Comparison of ENCODE assay signal across 15 cellular contexts in the genomic region with DNA sequence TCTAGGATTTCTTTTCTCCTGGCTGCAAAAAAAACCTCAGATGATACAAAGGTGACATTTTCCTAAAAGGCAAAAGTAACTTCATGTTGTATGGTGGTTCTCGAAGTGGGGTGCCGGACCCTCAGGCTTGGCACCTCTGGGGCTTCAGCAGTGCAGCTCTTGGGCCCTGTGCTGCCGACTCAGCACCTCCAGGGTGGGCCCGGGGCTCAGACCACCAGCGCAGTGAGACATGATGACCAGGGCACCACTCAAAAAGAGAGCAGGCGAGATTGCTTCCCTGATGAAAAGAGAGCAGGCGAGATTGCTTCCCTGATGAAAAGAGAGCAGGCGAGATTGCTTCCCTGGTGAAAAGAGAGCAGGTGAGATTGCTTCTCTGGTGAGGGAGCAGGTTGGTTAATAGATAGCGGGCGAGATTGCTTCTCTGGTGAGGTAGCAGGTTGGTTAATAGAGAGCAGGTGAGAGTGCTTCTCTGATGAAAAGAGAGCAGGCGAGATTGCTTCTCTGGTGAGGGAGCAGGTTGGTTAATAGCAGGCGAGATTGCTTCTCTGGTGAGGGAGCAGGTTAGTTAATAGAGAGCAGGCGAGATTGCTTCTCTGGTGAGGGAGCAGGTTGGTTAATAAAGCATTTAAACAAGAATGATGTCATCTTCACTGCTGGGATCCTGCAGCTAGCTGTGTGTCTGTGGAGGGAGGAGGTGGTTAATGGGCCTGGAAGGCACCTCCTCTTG.
A peak's percentile ranks its signal among the peaks of the same experiment; 100 is the strongest.
DNase-seq lines count a peak whose midpoint lies in the region; TF ChIP-seq lines count a peak whose summit lies in the region.
"Had no signal": no experiment of that assay in that cellular context is flagged by ENCODE, and none has a peak within 500 bp of the region (broad histone marks: within the 10 kb centered on the region; RNA-seq: fewer than 3 reads in every experiment).

No MANE protein-coding gene starts in this region.

- H3K36me3 Mint-ChIP-seq in endothelial cell (ENCODE audit: low read depth, unreplicated experiment), result peaks cover 60% of the 10 kb centered on the region

- peak overlapping the region; percentile 24 for H3K27ac Mint-ChIP-seq in endothelial cell (ENCODE audit: unreplicated experiment)
- H3K27ac Mint-ChIP-seq: mesothelial cell of epicardium had no signal

- H3K4me3 Mint-ChIP-seq in endothelial cell (ENCODE audit: unreplicated experiment), result peak overlapping the region; percentile 72
- H3K4me3 Mint-ChIP-seq: mesothelial cell of epicardium had no signal

- peaks cover 9% of the 10 kb centered on the region for H3K27me3 Mint-ChIP-seq in endothelial cell (ENCODE audit: unreplicated experiment)

- peaks cover 9% of the 10 kb centered on the region for H3K9me3 Mint-ChIP-seq in endothelial cell (ENCODE audit: unreplicated experiment)

- no peak for TF ChIP-seq CTCF in endothelial cell (IDR thresholded peaks at IDR 0.05; ENCODE audit: unreplicated experiment)

- H3K4me1 Mint-ChIP-seq in endothelial cell (ENCODE audit: unreplicated experiment), result no peaks in the 10 kb centered on the region
- H3K4me1 Mint-ChIP-seq: mesothelial cell of epicardium had no signal

- intact Hi-C loops in posterior vena cava (cut with DNase I), result no loop called here

- no peaks in the 10 kb centered on the region for H3K27me3 ChIP-seq in MG63
- H3K27me3 ChIP-seq: adrenal gland, gastrocnemius medialis had no signal

- DNase-seq in activated CD8-positive, alpha-beta memory T cell treated with anti-CD3 and anti-CD28 coated beads, Interleukin-2, amount 50 U/mL, for 4 hours, result peak; percentile 3
- DNase-seq in activated CD8-positive, alpha-beta memory T cell treated with anti-CD3 and anti-CD28 coated beads for 24 hours, result no peak
- DNase-seq in HK-2 (ENCODE audit: unreplicated experiment), result peak; percentile 20
- DNase-seq in endothelial cell (ENCODE audit: low spot score), result no peak
- peak; percentile 35 for DNase-seq in posterior vena cava (ENCODE audit: low spot score)
- no peak for DNase-seq in activated CD4-positive, alpha-beta T cell treated with anti-CD3 and anti-CD28 coated beads for 48 hours
- no peak for DNase-seq in dedifferentiated amniotic fluid mesenchymal stem cell (ENCODE audit: extremely low spot score)
- no peak for DNase-seq in MG63
- DNase-seq: NCI-H2227 treated with DMSO at 0.1 percent for 48 hours; occipital lobe; stimulated activated naive CD4-positive, alpha-beta T cell treated with Interleukin-2 at 50 U/mL for 16 hours had no signal

- no peak overlapping the region for H3K4me3 ChIP-seq in MG63
- H3K4me3 ChIP-seq: adrenal gland, gastrocnemius medialis, GM12878 had no signal

- peaks cover 38% of the 10 kb centered on the region for H3K36me3 ChIP-seq in MG63

- H3K9me3 ChIP-seq in MG63, result peaks cover 5% of the 10 kb centered on the region
- H3K9me3 ChIP-seq: adrenal gland, gastrocnemius medialis had no signal

Comparison
In these comparisons a context has a peak if more than half of its experiments do, and no peak if none do; other contexts are left out.
1. DNase-seq: peak in activated CD8-positive, alpha-beta memory T cell treated with anti-CD3 and anti-CD28 coated beads, Interleukin-2, amount 50 U/mL, for 4 hours (single experiment), HK-2 (single experiment) and posterior vena cava (single experiment); none in activated CD8-positive, alpha-beta memory T cell treated with anti-CD3 and anti-CD28 coated beads for 24 hours (single experiment), endothelial cell (single experiment), activated CD4-positive, alpha-beta T cell treated with anti-CD3 and anti-CD28 coated beads for 48 hours (single experiment), dedifferentiated amniotic fluid mesenchymal stem cell (single experiment) and MG63 (single experiment).